10 cellular contexts compared by ENCODE assay signal in the genomic region with DNA sequence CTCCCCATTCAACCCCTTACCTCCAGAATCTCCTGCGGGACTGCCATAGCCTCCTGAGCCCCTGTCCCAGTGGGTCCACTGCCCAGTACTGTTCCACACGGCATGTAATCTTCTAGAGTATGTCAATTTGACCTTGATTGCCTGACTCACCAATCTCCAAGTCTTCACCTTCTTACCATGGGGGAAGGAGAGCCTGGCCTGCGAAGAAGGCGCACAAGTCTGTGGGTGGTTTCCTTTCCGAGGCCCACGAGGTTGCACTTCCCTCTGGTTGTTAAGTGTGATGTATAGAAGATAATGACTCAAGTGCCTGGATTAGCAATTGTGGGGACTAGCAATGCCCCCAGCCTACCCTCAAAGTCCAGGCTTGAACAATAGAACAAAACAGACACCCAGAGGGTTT. TPM values are rescaled to one million over a fixed set of nuclear protein-coding genes. Genes with fewer than 3 reads are reported as not detected.
A peak's percentile ranks its signal among the peaks of the same experiment; 100 is the strongest.
DNase-seq lines count a peak whose midpoint lies in the region; ATAC-seq and TF ChIP-seq lines count a peak whose summit lies in the region.
"Had no signal": no experiment of that assay in that cellular context is flagged by ENCODE, and none has a peak within 500 bp of the region (broad histone marks: within the 10 kb centered on the region; RNA-seq: fewer than 3 reads in every experiment).

No MANE protein-coding gene starts in this region.

- H3K4me3 ChIP-seq in left ventricle myocardium inferior, result peak overlapping the region; percentile 38
- H3K4me3 ChIP-seq: skin epidermis had no signal

- H3K36me3 ChIP-seq in left ventricle myocardium inferior, result no peaks in the 10 kb centered on the region

- H3K27me3 ChIP-seq in left ventricle myocardium inferior (ENCODE audit: low read depth), result no peaks in the 10 kb centered on the region

- H3K9me3 ChIP-seq in left ventricle myocardium inferior (replicated peaks), result no peaks in the 10 kb centered on the region

- peak; percentile 57 for ATAC-seq in GM21447 (IDR thresholded peaks at IDR 0.05; ENCODE audit: unreplicated experiment)

- TF ChIP-seq CTCF in GM10266 (IDR thresholded peaks at IDR 0.05; ENCODE audit: control insufficient read depth, insufficient read depth, low read depth, missing control alignments) (no peak), left ventricle myocardium inferior (IDR thresholded peaks at IDR 0.05; ENCODE audit: borderline replicate concordance) (no peak)

- intact Hi-C loops in left ventricle myocardium inferior (cut with micrococcal nuclease), result no loop called here

- DNase-seq in GM10266 (ENCODE audit: extremely low spot score) (peak; percentile 67), M059J (ENCODE audit: low read depth) (peak; percentile 62), left ventricle myocardium inferior (no peak), NCI-H2196 (lab: John Stamatoyannopoulos, UW; ENCODE audit: unreplicated experiment) (no peak), islet precursor cell (no peak), DMS79 treated with DMSO at 0.1 percent for 48 hours (lab: John Stamatoyannopoulos, UW) (no peak)
- no peak for DNase-seq in stimulated activated CD8-positive, alpha-beta memory T cell treated with anti-CD3 and anti-CD28 coated beads, Interleukin-4, amount 100 ng/mL, for 48 hours
- DNase-seq: DND-41 had no signal

- H3K27ac ChIP-seq in left ventricle myocardium inferior (replicated peaks), result peak overlapping the region; percentile 93

- peaks cover 27% of the 10 kb centered on the region for H3K4me1 ChIP-seq in left ventricle myocardium inferior

RNA-seq across cellular contexts. Expression of a gene that starts 8.1 kb away (rescaled TPM):
- total RNA-seq in M059J (2014; rRNA removed; shearing (Covaris generic)), result 9.2 and 11.7 TPM in 2 replicates
- 9.5 TPM for total RNA-seq in left ventricle myocardium inferior

Comparison
In these comparisons a context has a peak if more than half of its experiments do, and no peak if none do; other contexts are left out.
1. DNase-seq: peak in GM10266 (single experiment) and M059J (single experiment); none in left ventricle myocardium inferior (single experiment), NCI-H2196 (single experiment), stimulated activated CD8-positive, alpha-beta memory T cell treated with anti-CD3 and anti-CD28 coated beads, Interleukin-4, amount 100 ng/mL, for 48 hours (single experiment), islet precursor cell (single experiment) and DMS79 treated with DMSO at 0.1 percent for 48 hours (single experiment).